ENCODE assay signal across 25 cellular contexts in genomic region chrX:117851025-117851424, GRCh38.
"Had no signal": no experiment of that assay in that cellular context is flagged by ENCODE, and none has a peak within 500 bp of the region (broad histone marks: within the 10 kb centered on the region; RNA-seq: fewer than 3 reads in every experiment).

No MANE protein-coding gene starts in this region.

- H3K36me3 ChIP-seq: neutrophil, pancreas, prostate gland, stomach, thoracic aorta, thyroid gland, tibial nerve, upper lobe of left lung, vagina had no signal

- DNase-seq: naive thymus-derived CD8-positive, alpha-beta T cell; nephron progenitor cell; nucleus accumbens; pancreas; right cardiac atrium; stimulated activated CD4-positive, alpha-beta T cell treated with anti-CD3 and anti-CD28 coated beads, Interleukin-15, amount 100 ng/mL, for 24 hours; stimulated activated CD4-positive, alpha-beta T cell treated with anti-CD3 and anti-CD28 coated beads, Interleukin-2, amount 100 ng/mL, for 24 hours; stimulated activated CD4-positive, alpha-beta T cell treated with anti-CD3 and anti-CD28 coated beads, Interleukin-2, amount 100 ng/mL, for 48 hours; stimulated activated CD4-positive, alpha-beta T cell treated with anti-CD3 and anti-CD28 coated beads, Interleukin-4, amount 100 ng/mL, for 24 hours; stimulated activated naive B cell treated with anti-CD40 and anti-IgM and Interleukin-4, amounts not matched to agents 10 μg/mL and 1 μg/mL and 100 μg/mL, for 72 hours; stimulated activated naive CD4-positive, alpha-beta T cell treated with Interleukin-2 at 50 U/mL for 16 hours; stomach; thyroid gland; trophoblast cell; upper lobe of left lung had no signal

- ATAC-seq: naive thymus-derived CD8-positive, alpha-beta T cell; natural killer cell treated with Interleukin-12 subunit alpha and Interleukin-12 subunit beta and Interleukin-15 and Interleukin-18, amount 100 ng/mL, for 72 hours; pancreas; right cardiac atrium; sciatic nerve; stimulated activated effector memory CD8-positive, alpha-beta T cell treated with anti-CD3 and anti-CD28 coated beads, Interleukin-12 subunit alpha, Interleukin-12 subunit beta, amount 100 ng/mL, for 72 hours; stimulated activated naive B cell treated with anti-CD40 and anti-IgM and Interleukin-4, amounts not matched to agents 10 μg/mL and 1 μg/mL and 100 μg/mL, for 72 hours had no signal

- FAIRE-seq: pancreas, urothelium cell line had no signal

- H3K27me3 ChIP-seq: neutrophil, stomach, thyroid gland, tibial nerve, upper lobe of left lung, vagina had no signal

- H3K27ac ChIP-seq: neutrophil, pancreas, prostate gland, skin epidermis, stomach, thoracic aorta, thyroid gland, tibial nerve, upper lobe of left lung, vagina had no signal

- H3K4me1 ChIP-seq: pancreas, prostate gland, stomach, thyroid gland, tibial nerve, upper lobe of left lung, vagina had no signal

- H3K4me3 ChIP-seq: pancreas, prostate gland, skin epidermis, stomach, thoracic aorta, thyroid gland, tibial nerve, upper lobe of left lung, vagina had no signal

- H3K9me3 ChIP-seq: neutrophil, pancreas, prostate gland, stomach, thoracic aorta, thyroid gland, tibial nerve, upper lobe of left lung, vagina had no signal
